ENCODE assay signal across 23 cellular contexts in the genomic region with DNA sequence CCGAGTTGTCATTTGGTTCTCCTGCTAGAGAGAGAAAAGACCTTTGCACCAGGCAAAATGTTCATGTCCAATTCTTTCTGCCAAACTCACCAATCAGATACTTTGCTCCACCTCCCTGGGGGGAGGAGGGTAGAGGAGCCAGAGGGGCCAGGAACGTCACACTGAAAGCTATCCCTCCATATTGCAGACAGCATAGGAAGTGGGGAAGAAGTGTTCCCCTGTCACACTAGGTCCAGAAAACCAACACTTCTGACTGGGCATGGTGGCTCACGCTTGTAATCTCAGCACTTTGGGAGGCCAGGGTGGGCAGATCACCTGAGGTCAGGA. TPM values are rescaled to one million over a fixed set of nuclear protein-coding genes. Genes with fewer than 3 reads are reported as not detected.
DNase-seq lines count a peak whose midpoint lies in the region; ATAC-seq, FAIRE-seq and TF ChIP-seq lines count a peak whose summit lies in the region.
"Had no signal": no experiment of that assay in that cellular context is flagged by ENCODE, and none has a peak within 500 bp of the region (broad histone marks: within the 10 kb centered on the region; RNA-seq: fewer than 3 reads in every experiment).

No MANE protein-coding gene starts in this region.

- no peak for TF ChIP-seq EP300 in H1 (IDR thresholded peaks at IDR 0.05; ENCODE audit: borderline replicate concordance in 1 of 2, low read depth in 2 of 2, low read length in 2 of 2)

- H4K91ac ChIP-seq in H1 (replicated peaks; ENCODE audit: insufficient read length, low read length) (no peak overlapping the region), mesenchymal stem cell (ENCODE audit: low read length) (no peak overlapping the region)

- H3K79me2 ChIP-seq in H1 (ENCODE audit: control insufficient read depth in 1 of 2, insufficient read depth in 2 of 2, low read length in 2 of 2) = no peaks in the 10 kb centered on the region

- H4K5ac ChIP-seq in H1 (ENCODE audit: insufficient read length, low read depth, low read length) = no peak overlapping the region

- H2BK5ac ChIP-seq in H1 (ENCODE audit: low read depth, low read length) (no peak overlapping the region), mesenchymal stem cell (ENCODE audit: low read depth, low read length, poor library complexity, severe bottlenecking) (no peak overlapping the region)

- no peak overlapping the region for H2BK120ac ChIP-seq in H1 (replicated peaks; ENCODE audit: low read depth, low read length)
- H2BK120ac ChIP-seq in mesenchymal stem cell (ENCODE audit: low read depth, low read length) = no peak overlapping the region

- H3K4me3 ChIP-seq in H1 (ENCODE audit: extremely low read depth in 1 of 4, insufficient read depth in 2 of 4, low read depth in 3 of 4, low read length in 4 of 4) = no peak overlapping the region
- no peak overlapping the region for H3K4me3 ChIP-seq in mesenchymal stem cell (ENCODE audit: insufficient read depth in 1 of 2, low read depth in 1 of 2, low read length in 2 of 2)
- H3K4me3 ChIP-seq: A549, BLaER1, cardiac muscle cell, SK-N-MC had no signal

- H3K18ac ChIP-seq in H1 (ENCODE audit: extremely low read depth, low read length) (no peak overlapping the region), mesenchymal stem cell (ENCODE audit: low read depth in 1 of 2, low read length in 2 of 2) (no peak overlapping the region)

- H2AFZ ChIP-seq in H1 (ENCODE audit: low read length) (no peak overlapping the region), mesenchymal stem cell (ENCODE audit: low read depth, low read length) (no peak overlapping the region)

- H3K4me2 ChIP-seq in H1 (ENCODE audit: insufficient read depth in 1 of 2, low read depth in 2 of 2, low read length in 2 of 2) (no peak overlapping the region), mesenchymal stem cell (ENCODE audit: low read length, poor library complexity, severe bottlenecking) (no peak overlapping the region)
- H3K4me2 ChIP-seq: A549, BLaER1, KMS-11 had no signal

- CTCF ChIA-PET in H1 (lab: Charles Lee; ENCODE audit: partially characterized antibody) = interaction anchor here (0.8 to 2.8 kb wide), 6 partner anchors 8 to 190 kb away, joined by 3 to 19 read pairs (median 6); no protein-coding TSS in a partner anchor

- no peak overlapping the region for H2BK20ac ChIP-seq in H1 (ENCODE audit: low read length)

- no peaks in the 10 kb centered on the region for H3K27me3 ChIP-seq in H1 (replicated peaks in 1 of 4; ENCODE audit: control insufficient read depth in 3 of 4, extremely low read depth in 1 of 4, insufficient read depth in 3 of 4, low read length in 3 of 4)
- H3K27me3 ChIP-seq in mesenchymal stem cell (ENCODE audit: control insufficient read depth in 1 of 2, insufficient read depth in 1 of 2, low read length in 2 of 2) = peaks cover 0 to 22% of the 10 kb centered on the region in 2 experiments
- H3K27me3 ChIP-seq: BLaER1 had no signal

- H3K36me3 ChIP-seq in H1 (ENCODE audit: control insufficient read depth in 2 of 4, insufficient read depth in 4 of 4, low read length in 3 of 4) = no peaks in the 10 kb centered on the region
- H3K36me3 ChIP-seq in mesenchymal stem cell (ENCODE audit: control insufficient read depth in 1 of 2, insufficient read depth in 2 of 2, low read depth in 1 of 2, low read length in 2 of 2) = no peaks in the 10 kb centered on the region
- H3K36me3 ChIP-seq: BLaER1, cardiac muscle cell had no signal

- no peaks in the 10 kb centered on the region for H3K79me1 ChIP-seq in H1 (ENCODE audit: low read depth, low read length)
- H3K79me1 ChIP-seq in mesenchymal stem cell (replicated peaks; ENCODE audit: low read length, poor library complexity, severe bottlenecking) = peaks cover 8% of the 10 kb centered on the region

- H3K4ac ChIP-seq in H1 (replicated peaks; ENCODE audit: insufficient read length, low read depth, low read length) = no peak overlapping the region
- no peak overlapping the region for H3K4ac ChIP-seq in mesenchymal stem cell (ENCODE audit: low read depth in 1 of 2, low read length in 2 of 2)

- no peak for FAIRE-seq in H1 (lab: Jason Lieb, UNC)
- FAIRE-seq: A549, kidney, RCC 7860 had no signal

- no peak overlapping the region for H2AK5ac ChIP-seq in H1 (ENCODE audit: low read depth, low read length)
- H2AK5ac ChIP-seq in mesenchymal stem cell (ENCODE audit: low read length, severe bottlenecking) = peak overlapping the region; percentile 60

- no peak overlapping the region for H3K9ac ChIP-seq in H1 (replicated peaks in 1 of 4; ENCODE audit: extremely low read depth in 1 of 4, low read depth in 3 of 4, low read length in 3 of 4)
- H3K9ac ChIP-seq in mesenchymal stem cell (ENCODE audit: low read length) = no peak overlapping the region
- H3K9ac ChIP-seq: BLaER1, KMS-11 had no signal

- H3K23ac ChIP-seq in H1 (ENCODE audit: insufficient read length) = no peak overlapping the region
- H3K23ac ChIP-seq in mesenchymal stem cell (ENCODE audit: low read length in 2 of 2) = no peak overlapping the region

- H2BK15ac ChIP-seq in H1 (ENCODE audit: low read length) = 0 out of 2 replicates have a peak overlapping the region, but pooled peaks have one; percentile 67
- no peak overlapping the region for H2BK15ac ChIP-seq in mesenchymal stem cell (ENCODE audit: low read depth, poor library complexity, severe bottlenecking)

- 95% methylated on average over 3 of the region's 3 CpGs; no CpG with 5 or more reads in 1 of the 2 experiments for WGBS in H1 (ENCODE audit: extremely low coverage in 1 of 2, insufficient coverage in 1 of 2, insufficient read length in 1 of 2, insufficient replicate concordance in 2 of 2, low coverage in 1 of 2, low lambda C conversion rate in 2 of 2, missing lambda C conversion rate in 1 of 2), 2 experiments
- WGBS in mesenchymal stem cell = 100% methylated on average over 1 of the region's 3 CpGs

- no peaks in the 10 kb centered on the region; the same call in 1 of the 2 replicates for H3K23me2 ChIP-seq in H1 (ENCODE audit: low read depth, low read length)

- H3K14ac ChIP-seq in H1 (ENCODE audit: insufficient read length) = no peak overlapping the region
- no peak overlapping the region for H3K14ac ChIP-seq in mesenchymal stem cell (ENCODE audit: low read length in 2 of 2)

- TF ChIP-seq RAD21 in H1 (IDR thresholded peaks at IDR 0.05 in 1 of 2, conservative IDR thresholded peaks at IDR 0.05 in 1 of 2; ENCODE audit: low read depth in 2 of 2, low read length in 2 of 2) = no peak

- intact Hi-C loops in head of caudate nucleus (cut with DNase I) = no loop called here

- H3K4me1 ChIP-seq in H1 (replicated peaks in 1 of 4; ENCODE audit: control insufficient read depth in 3 of 4, insufficient read depth in 4 of 4, low read length in 3 of 4) (no peaks in the 10 kb centered on the region), mesenchymal stem cell (ENCODE audit: control insufficient read depth, insufficient read depth, low read depth, low read length) (peaks cover 10% of the 10 kb centered on the region)
- H3K4me1 ChIP-seq: A549, BLaER1 had no signal

- H4K8ac ChIP-seq in H1 (ENCODE audit: extremely low read depth, insufficient read depth, low read length) (no peak overlapping the region), mesenchymal stem cell (ENCODE audit: low read length) (no peak overlapping the region)

- POLR2A ChIA-PET in H1 (lab: Charles Lee; ENCODE audit: partially characterized antibody) = no interaction called here

- DNase-seq in ACHN (peak; percentile 5), HT1080 (ENCODE audit: low read depth) (peak; percentile 33), H1 (ENCODE audit: low read depth in 1 of 2, low spot score in 2 of 2) (no peak), mesenchymal stem cell (no peak), SIG-M5 (lab: John Stamatoyannopoulos, UW) (no peak), head of caudate nucleus (no peak)
- DNase-seq in NK-92 treated with Interleukin-12 subunit alpha and Interleukin-12 subunit beta, amount 100 ng/mL, for 24 hours (lab: John Stamatoyannopoulos, UW) = no peak
- DNase-seq: activated CD4-positive, alpha-beta T cell treated with anti-CD3 and anti-CD28 coated beads, Interleukin-2, amount 50 U/mL, for 1 hour; activated naive CD4-positive, alpha-beta T cell treated with anti-CD3 and anti-CD28 coated beads, Interleukin-2, amount 50 U/mL, for 16 hours; amygdala; COR-L47; DND-41; kidney; NCI-H146 had no signal

- TF ChIP-seq CTCF in H1 (IDR thresholded peaks at IDR 0.05; ENCODE audit: control extremely low read depth in 1 of 3, insufficient read depth in 1 of 3, low read depth in 1 of 3, low read length in 3 of 3) = no peak

- no peak overlapping the region for H3K56ac ChIP-seq in H1 (replicated peaks; ENCODE audit: insufficient read length, low read depth, low read length)

- H2BK12ac ChIP-seq in H1 (ENCODE audit: low read depth, low read length) (no peak overlapping the region), mesenchymal stem cell (ENCODE audit: low read length in 2 of 2) (no peak overlapping the region)

- in situ Hi-C loops in ACHN (cut with HindIII; ENCODE audit: low pct_ligation_motif_present, low pct_unique_long_range_greater_than_20kb, low sequenced_read_pairs) = loop anchor here (25.0 kb wide), 1 partner anchor 193 kb away; no protein-coding TSS in a partner anchor

- H3K9me3 ChIP-seq in H1 (ENCODE audit: insufficient read depth in 2 of 2, low read depth in 1 of 2, low read length in 1 of 2) (no peaks in the 10 kb centered on the region), mesenchymal stem cell (ENCODE audit: control insufficient read depth, low read length) (no peaks in the 10 kb centered on the region)
- H3K9me3 ChIP-seq: A549, BLaER1 had no signal

- ATAC-seq in GM19351 (IDR thresholded peaks at IDR 0.05; ENCODE audit: unreplicated experiment) = no peak

- H4K20me1 ChIP-seq in H1 (replicated peaks in 1 of 2; ENCODE audit: control insufficient read depth in 1 of 2, insufficient read depth in 2 of 2, low read length in 2 of 2) = no peaks in the 10 kb centered on the region
- H4K20me1 ChIP-seq: BLaER1 had no signal

- H3K27ac ChIP-seq in H1 (ENCODE audit: low read depth, low read length) (no peak overlapping the region), mesenchymal stem cell (ENCODE audit: low read length, poor library complexity, severe bottlenecking) (peak overlapping the region; percentile 58)
- H3K27ac ChIP-seq: A549, BLaER1, cardiac muscle cell, KMS-11 had no signal

- TF ChIP-seq POLR2A in H1 (IDR thresholded peaks at IDR 0.05; ENCODE audit: control extremely low read depth in 1 of 2, low read depth in 2 of 2, low read length in 2 of 2) = no peak

RNA-seq across cellular contexts. Expression of gene HSD17B2, which starts 9.5 kb away (rescaled TPM):
- 2.2 and 4.4 TPM in 2 replicates for total RNA-seq in HT1080 (2014; rRNA removed; shearing (Covaris generic))
- polyA plus RNA-seq in HT1080 (2015; cell fraction: cytosol; rRNA removed) = 3.5 and 5.1 TPM in 2 replicates
- polyA plus RNA-seq in HT1080 (2015; cell fraction: nucleus; rRNA removed) = 4.5 and 12.0 TPM in 2 replicates
- total RNA-seq in H1 (2021; fragmentation: NEBNext Ultra II Directional; extraction: Animal tissue kit (Norgen Biotek cat#: 25700)) = not detected in 2 replicates
- polyA plus RNA-seq in H1 (2011; rRNA removed) = not detected in 2 replicates
- polyA plus RNA-seq in H1 (2011; cell fraction: cytosol; rRNA removed) = not detected
- polyA plus RNA-seq in H1 (2011; cell fraction: nucleus; rRNA removed) = not detected
- 0.17 TPM in 1 of 4 replicates, not detected in the others for polyA plus RNA-seq in H1 (2012, experiment 1 of 2)
- polyA plus RNA-seq in H1 (2012, experiment 2 of 2) = not detected
- not detected for polyA plus RNA-seq in H1 (2013, experiment 1 of 2)
- polyA plus RNA-seq in H1 (2013, experiment 2 of 2) = not detected
- polyA minus RNA-seq in H1 (2011; rRNA and poly(A)+ RNA removed) = not detected in 2 replicates
- not detected for polyA minus RNA-seq in H1 (2011; cell fraction: cytosol; rRNA and poly(A)+ RNA removed)
- polyA minus RNA-seq in H1 (2011; cell fraction: nucleus; rRNA and poly(A)+ RNA removed) = not detected
- 20.7 TPM for polyA plus RNA-seq in mesenchymal stem cell (2013, experiment 1 of 2)
- polyA plus RNA-seq in mesenchymal stem cell (2013, experiment 2 of 2) = 21.8 TPM
- total RNA-seq: activated T-helper 1 cell treated with anti-CD3 and anti-CD28 coated beads, Interleukin-12 subunit alpha, Interleukin-12 subunit beta, Interleukin-2, Interleukin-4 antibody, amounts not matched to agents 30 ng/mL and 10 ng/mL and 1 ng/mL, durations not matched to agents 14 hours and 24 hours and 36 hours; cardiac muscle cell; skeletal muscle tissue had no signal
- polyA plus RNA-seq: cardiac muscle cell had no signal

RNA-seq across cellular contexts. Expression of gene SDR42E1, which starts 33.3 kb away (rescaled TPM):
- 4.6 and 5.9 TPM in 2 replicates for total RNA-seq in HT1080 (2014; rRNA removed; shearing (Covaris generic))
- 3.7 and 4.6 TPM in 2 replicates for polyA plus RNA-seq in HT1080 (2015; cell fraction: cytosol; rRNA removed)
- 3.5 and 3.8 TPM in 2 replicates for polyA plus RNA-seq in HT1080 (2015; cell fraction: nucleus; rRNA removed)
- total RNA-seq in H1 (2021; fragmentation: NEBNext Ultra II Directional; extraction: Animal tissue kit (Norgen Biotek cat#: 25700)) = not detected in 2 replicates
- 0.02 and 0.03 TPM in 2 replicates for polyA plus RNA-seq in H1 (2011; rRNA removed)
- 0.03 TPM for polyA plus RNA-seq in H1 (2011; cell fraction: cytosol; rRNA removed)
- 0.01 TPM for polyA plus RNA-seq in H1 (2011; cell fraction: nucleus; rRNA removed)
- 0.01 TPM in 1 of 4 replicates, not detected in the others for polyA plus RNA-seq in H1 (2012, experiment 1 of 2)
- polyA plus RNA-seq in H1 (2012, experiment 2 of 2) = not detected
- 0.34 TPM for polyA plus RNA-seq in H1 (2013, experiment 1 of 2)
- polyA plus RNA-seq in H1 (2013, experiment 2 of 2) = 0.46 TPM
- polyA minus RNA-seq in H1 (2011; rRNA and poly(A)+ RNA removed) = 0.02 and 0.03 TPM in 2 replicates
- polyA minus RNA-seq in H1 (2011; cell fraction: cytosol; rRNA and poly(A)+ RNA removed) = not detected
- 0.10 TPM for polyA minus RNA-seq in H1 (2011; cell fraction: nucleus; rRNA and poly(A)+ RNA removed)
- not detected for polyA plus RNA-seq in mesenchymal stem cell (2013, experiment 1 of 2)
- not detected for polyA plus RNA-seq in mesenchymal stem cell (2013, experiment 2 of 2)
- polyA plus RNA-seq: cardiac muscle cell had no signal

Comparison
In these comparisons a context has a peak if more than half of its experiments do, and no peak if none do; other contexts are left out.
1. DNase-seq: peak in ACHN (single experiment) and HT1080 (single experiment); none in H1 (0 of 2), mesenchymal stem cell (single experiment), SIG-M5 (single experiment), NK-92 treated with Interleukin-12 subunit alpha and Interleukin-12 subunit beta, amount 100 ng/mL, for 24 hours (single experiment) and head of caudate nucleus (0 of 42).